ENCODE assay signal across 10 cellular contexts in genomic region chr2:127104881-127105655, GRCh38. TPM values are rescaled to one million over a fixed set of nuclear protein-coding genes. Genes with fewer than 3 reads are reported as not detected.
DNase-seq lines count a peak whose midpoint lies in the region; ATAC-seq and FAIRE-seq lines count a peak whose summit lies in the region.
"Had no signal": no experiment of that assay in that cellular context is flagged by ENCODE, and none has a peak within 500 bp of the region (broad histone marks: within the 10 kb centered on the region; RNA-seq: fewer than 3 reads in every experiment).

No MANE protein-coding gene starts in this region.

- H3K27me3 ChIP-seq in adipocyte (replicated peaks; ENCODE audit: control insufficient read depth, insufficient read depth, low read length) = no peaks in the 10 kb centered on the region
- H3K27me3 ChIP-seq in small intestine (ENCODE audit: control insufficient read depth in 2 of 2, insufficient read depth in 2 of 2, low read length in 2 of 2) = no peaks in the 10 kb centered on the region

- peak overlapping the region; percentile 94 for H3K4me3 ChIP-seq in adipocyte (ENCODE audit: low read length)
- peak overlapping the region; percentile 75 for H3K4me3 ChIP-seq in iPS-18c (ENCODE audit: insufficient read depth, low read depth, low read length)
- peak overlapping the region in 1 of 2 donors; percentile 81 for H3K4me3 ChIP-seq in small intestine (ENCODE audit: low read depth in 1 of 2, low read length in 2 of 2)

- no peaks in the 10 kb centered on the region for H3K9me3 Mint-ChIP-seq in stimulated activated effector memory CD8-positive, alpha-beta T cell treated with anti-CD3 and anti-CD28 coated beads, Interleukin-12 subunit alpha, Interleukin-12 subunit beta, amount 100 ng/mL, for 72 hours

- peak overlapping the region in 1 of 2 donors; percentile 53 for H3K27ac ChIP-seq in small intestine (ENCODE audit: low read depth in 1 of 2, low read length in 1 of 2)
- H3K27ac ChIP-seq: 22Rv1 had no signal

- peak; percentile 30 for DNase-seq in DMS53 (lab: John Stamatoyannopoulos, UW)
- no peak for DNase-seq in DMS53 treated with DMSO at 0.1 percent for 48 hours (lab: John Stamatoyannopoulos, UW; ENCODE audit: unreplicated experiment)
- peak; percentile 26 for DNase-seq in adipocyte (ENCODE audit: low read depth)
- DNase-seq in stimulated activated effector memory CD8-positive, alpha-beta T cell treated with anti-CD3 and anti-CD28 coated beads, Interleukin-12 subunit alpha, Interleukin-12 subunit beta, amount 100 ng/mL, for 72 hours (ENCODE audit: low spot score in 2 of 2) = no peak
- no peak for DNase-seq in small intestine
- no peak for DNase-seq in kidney glomerular epithelial cell (lab: John Stamatoyannopoulos, UW)
- DNase-seq: effector CD8-positive, alpha-beta T cell had no signal

- H3K9me3 ChIP-seq in adipocyte (ENCODE audit: control insufficient read depth, low read length) (no peaks in the 10 kb centered on the region), iPS-18c (ENCODE audit: control insufficient read depth, insufficient read depth, low read length) (peaks cover 2% of the 10 kb centered on the region), small intestine (ENCODE audit: control insufficient read depth, low read depth) (no peaks in the 10 kb centered on the region)

- no peak for ATAC-seq in stimulated activated effector memory CD8-positive, alpha-beta T cell treated with anti-CD3 and anti-CD28 coated beads, Interleukin-12 subunit alpha, Interleukin-12 subunit beta, amount 100 ng/mL, for 72 hours
- ATAC-seq in GM19452 (IDR thresholded peaks at IDR 0.05; ENCODE audit: unreplicated experiment) = no peak

- peak overlapping the region; percentile 97 for H3K9ac ChIP-seq in adipocyte (ENCODE audit: low read length)

- 59 to 75% (median 64%) methylated on average over 5 to 6 of the region's 6 CpGs for WGBS in small intestine, 3 donors

- H3K36me3 Mint-ChIP-seq in stimulated activated effector memory CD8-positive, alpha-beta T cell treated with anti-CD3 and anti-CD28 coated beads, Interleukin-12 subunit alpha, Interleukin-12 subunit beta, amount 100 ng/mL, for 72 hours = no peaks in the 10 kb centered on the region

- H3K36me3 ChIP-seq in adipocyte (ENCODE audit: control insufficient read depth, insufficient read depth, low read length, severe bottlenecking) = no peaks in the 10 kb centered on the region
- H3K36me3 ChIP-seq in small intestine (ENCODE audit: control insufficient read depth in 2 of 2, insufficient read depth in 2 of 2, low read length in 2 of 2) = no peaks in the 10 kb centered on the region

- no peak overlapping the region for H3K27ac Mint-ChIP-seq in stimulated activated effector memory CD8-positive, alpha-beta T cell treated with anti-CD3 and anti-CD28 coated beads, Interleukin-12 subunit alpha, Interleukin-12 subunit beta, amount 100 ng/mL, for 72 hours

- no peaks in the 10 kb centered on the region for H3K4me1 Mint-ChIP-seq in stimulated activated effector memory CD8-positive, alpha-beta T cell treated with anti-CD3 and anti-CD28 coated beads, Interleukin-12 subunit alpha, Interleukin-12 subunit beta, amount 100 ng/mL, for 72 hours

- H3K4me3 Mint-ChIP-seq in stimulated activated effector memory CD8-positive, alpha-beta T cell treated with anti-CD3 and anti-CD28 coated beads, Interleukin-12 subunit alpha, Interleukin-12 subunit beta, amount 100 ng/mL, for 72 hours = peak overlapping the region; percentile 83

- peaks cover 64% of the 10 kb centered on the region for H3K4me1 ChIP-seq in adipocyte (ENCODE audit: control insufficient read depth, insufficient read depth, low read length)
- H3K4me1 ChIP-seq in small intestine (ENCODE audit: control insufficient read depth in 2 of 2, insufficient read depth in 1 of 2, low read depth in 1 of 2, low read length in 1 of 2) = peaks cover 0 to 3% of the 10 kb centered on the region in 2 donors

- FAIRE-seq in small intestine (lab: Jason Lieb, UNC) = no peak

RNA-seq across cellular contexts. Expression of gene BIN1, which starts 1.9 kb away (rescaled TPM):
- 10 to 100 TPM in 2 of 3 donors, 1 to 10 TPM in 1; 6.7 to 40.7 (median 16.8) TPM for polyA plus RNA-seq in small intestine

Comparison
In these comparisons a context has a peak if more than half of its experiments do, and no peak if none do; other contexts are left out.
1. DNase-seq: peak in DMS53 (single experiment) and adipocyte (single experiment); none in DMS53 treated with DMSO at 0.1 percent for 48 hours (single experiment), stimulated activated effector memory CD8-positive, alpha-beta T cell treated with anti-CD3 and anti-CD28 coated beads, Interleukin-12 subunit alpha, Interleukin-12 subunit beta, amount 100 ng/mL, for 72 hours (0 of 2), small intestine (single experiment) and kidney glomerular epithelial cell (single experiment).